ENCODE assay signal across 17 cellular contexts in the genomic region with DNA sequence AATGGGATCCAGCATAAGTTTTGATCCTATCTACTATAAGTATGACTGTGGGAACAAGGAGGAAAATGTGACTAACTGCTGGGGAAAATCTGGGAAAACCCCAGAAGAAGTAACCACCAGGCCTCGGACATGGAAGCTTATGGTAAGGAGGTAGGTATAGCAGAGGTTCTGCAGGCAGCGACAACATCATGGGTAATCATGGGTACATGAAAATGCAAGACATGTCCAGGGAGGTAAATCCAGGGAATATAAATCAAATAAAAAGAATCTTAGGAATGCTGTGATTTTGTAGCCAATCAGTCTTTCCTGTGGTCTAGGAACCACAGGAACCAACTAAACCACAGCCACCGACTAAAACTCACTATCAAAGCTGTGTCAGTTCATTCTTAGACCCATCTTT.
DNase-seq lines count a peak whose midpoint lies in the region; ATAC-seq, FAIRE-seq and TF ChIP-seq lines count a peak whose summit lies in the region.
"Had no signal": no experiment of that assay in that cellular context is flagged by ENCODE, and none has a peak within 500 bp of the region (broad histone marks: within the 10 kb centered on the region; RNA-seq: fewer than 3 reads in every experiment).

No MANE protein-coding gene starts in this region.

- H3K36me3 ChIP-seq in astrocyte (ENCODE audit: insufficient read depth, low read length), result no peaks in the 10 kb centered on the region

- no peaks in the 10 kb centered on the region for H4K20me1 ChIP-seq in astrocyte (ENCODE audit: insufficient read depth, low read length)

- no peak for TF ChIP-seq CTCF in astrocyte (IDR thresholded peaks at IDR 0.05; ENCODE audit: insufficient read depth, low read depth, low read length)
- TF ChIP-seq CTCF in nephron progenitor cell (IDR thresholded peaks at IDR 0.05), result no peak
- TF ChIP-seq CTCF in HFFc6 (IDR thresholded peaks at IDR 0.05), result no peak

- no peak overlapping the region for H2AFZ ChIP-seq in astrocyte (ENCODE audit: low read depth, low read length)

- ATAC-seq in GM18870 (IDR thresholded peaks at IDR 0.05; ENCODE audit: unreplicated experiment), result no peak
- ATAC-seq: A549, HCT116 had no signal

- H3K9ac ChIP-seq in astrocyte (ENCODE audit: low read length), result no peak overlapping the region

- no peak overlapping the region for H3K27ac ChIP-seq in astrocyte (ENCODE audit: low read depth, low read length)
- H3K27ac ChIP-seq: A549, C4-2B had no signal

- H3K36me3 Mint-ChIP-seq in astrocyte (ENCODE audit: low read depth, unreplicated experiment), result no peaks in the 10 kb centered on the region
- H3K36me3 Mint-ChIP-seq in nephron progenitor cell (ENCODE audit: low read depth), result no peaks in the 10 kb centered on the region
- H3K36me3 Mint-ChIP-seq in HFFc6 (ENCODE audit: low read depth), result no peaks in the 10 kb centered on the region; the same call in 1 of the 2 replicates

- no peak overlapping the region for H3K4me3 ChIP-seq in astrocyte (ENCODE audit: insufficient read depth, low read depth, low read length)
- H3K4me3 ChIP-seq: A549 had no signal

- H3K9me3 Mint-ChIP-seq in astrocyte (ENCODE audit: unreplicated experiment) (peaks cover 1% of the 10 kb centered on the region), nephron progenitor cell (no peaks in the 10 kb centered on the region), HFFc6 (peaks cover 33% of the 10 kb centered on the region)
- H3K9me3 Mint-ChIP-seq: CD4-positive, alpha-beta T cell had no signal

- no peaks in the 10 kb centered on the region for H3K79me2 ChIP-seq in astrocyte (ENCODE audit: insufficient read depth, low read length)

- H3K27ac Mint-ChIP-seq in astrocyte (ENCODE audit: unreplicated experiment) (no peak overlapping the region), nephron progenitor cell (peak overlapping the region; percentile 20), HFFc6 (no peak overlapping the region)
- H3K27ac Mint-ChIP-seq: CD4-positive, alpha-beta T cell had no signal

- H3K27me3 Mint-ChIP-seq in astrocyte (ENCODE audit: low read depth, unreplicated experiment), result peaks cover 16% of the 10 kb centered on the region
- peaks cover 11% of the 10 kb centered on the region for H3K27me3 Mint-ChIP-seq in nephron progenitor cell (ENCODE audit: low read depth, poor library complexity)
- H3K27me3 Mint-ChIP-seq in HFFc6 (ENCODE audit: insufficient read depth), result peaks cover 2% of the 10 kb centered on the region; the same call in 1 of the 2 replicates

- DNase-seq in HT1080 (ENCODE audit: low read depth) (peak; percentile 7), astrocyte (ENCODE audit: low read depth) (peak; percentile 10), nephron progenitor cell (no peak), activated T-cell treated with anti-CD3 and anti-CD28 coated beads for 4 hours (no peak), putamen (ENCODE audit: low spot score) (no peak), HFFc6 (no peak)
- DNase-seq: AML-193; Caco-2; CD4-positive, alpha-beta T cell; GF-D8; GOT3; H7 had no signal

- H3K4me3 Mint-ChIP-seq in astrocyte (ENCODE audit: unreplicated experiment), result no peak overlapping the region
- no peak overlapping the region for H3K4me3 Mint-ChIP-seq in nephron progenitor cell
- H3K4me3 Mint-ChIP-seq in HFFc6, result no peak overlapping the region
- H3K4me3 Mint-ChIP-seq: CD4-positive, alpha-beta T cell had no signal

- H3K27me3 ChIP-seq in astrocyte (ENCODE audit: insufficient read depth, low read length), result no peaks in the 10 kb centered on the region

- no peaks in the 10 kb centered on the region for H3K9me3 ChIP-seq in astrocyte (ENCODE audit: insufficient read depth, low read depth, low read length)
- H3K9me3 ChIP-seq: A549, Caco-2 had no signal

- peaks cover 10% of the 10 kb centered on the region for H3K4me1 Mint-ChIP-seq in astrocyte (ENCODE audit: low read depth, unreplicated experiment)
- no peaks in the 10 kb centered on the region for H3K4me1 Mint-ChIP-seq in nephron progenitor cell
- H3K4me1 Mint-ChIP-seq in HFFc6 (ENCODE audit: low read depth), result no peaks in the 10 kb centered on the region

- H3K4me1 ChIP-seq in astrocyte (ENCODE audit: insufficient read depth, low read length), result no peaks in the 10 kb centered on the region
- H3K4me1 ChIP-seq: A549, Caco-2 had no signal

- FAIRE-seq in astrocyte (lab: Jason Lieb, UNC), result no peak
- FAIRE-seq: A549, D721Med had no signal

- no peak overlapping the region for H3K4me2 ChIP-seq in astrocyte (ENCODE audit: low read length)
- H3K4me2 ChIP-seq: A549 had no signal

Comparison
In these comparisons a context has a peak if more than half of its experiments do, and no peak if none do; other contexts are left out.
1. DNase-seq: peak in HT1080 (single experiment) and astrocyte (single experiment); none in nephron progenitor cell (single experiment), activated T-cell treated with anti-CD3 and anti-CD28 coated beads for 4 hours (single experiment), putamen (single experiment) and HFFc6 (single experiment).